Comparison of ENCODE assay signal across 9 cellular contexts in genomic region chr17:58005031-58005727, GRCh38. TPM values are rescaled to one million over a fixed set of nuclear protein-coding genes. Genes with fewer than 3 reads are reported as not detected.
DNase-seq lines count a peak whose midpoint lies in the region; ATAC-seq and TF ChIP-seq lines count a peak whose summit lies in the region.
"Had no signal": no experiment of that assay in that cellular context is flagged by ENCODE, and none has a peak within 500 bp of the region (broad histone marks: within the 10 kb centered on the region; RNA-seq: fewer than 3 reads in every experiment).

No MANE protein-coding gene starts in this region.

- peaks cover 34 to 66% (median 49%) of the 10 kb centered on the region in 4 donors for H3K4me1 Mint-ChIP-seq in CD4-positive, alpha-beta memory T cell
- peaks cover 49% of the 10 kb centered on the region for H3K4me1 Mint-ChIP-seq in chondrocyte (ENCODE audit: low read depth)

- H3K27ac Mint-ChIP-seq in CD4-positive, alpha-beta memory T cell = peak overlapping the region; percentile 98 to 100 (median 99)
- H3K27ac Mint-ChIP-seq in chondrocyte (ENCODE audit: unreplicated experiment) = peak overlapping the region; percentile 99

- peaks cover 0 to 4% (median 0%) of the 10 kb centered on the region in 8 donors for H3K9me3 Mint-ChIP-seq in CD4-positive, alpha-beta memory T cell
- H3K9me3 Mint-ChIP-seq in chondrocyte (ENCODE audit: low read depth) = no peaks in the 10 kb centered on the region

- peaks cover 12% of the 10 kb centered on the region for H3F3A ChIP-seq in neural cell (ENCODE audit: insufficient read depth, low read length, poor library complexity, severe bottlenecking)

- H3K4me3 ChIP-seq in CD4-positive, alpha-beta memory T cell (ENCODE audit: low read length in 2 of 2) = peak overlapping the region; percentile 96 to 98
- H3K4me3 ChIP-seq in LNCaP clone FGC (ENCODE audit: low read depth, low read length) = peak overlapping the region; percentile 82
- H3K4me3 ChIP-seq in neural cell (ENCODE audit: low read length) = peak overlapping the region; percentile 93

- H3K27ac ChIP-seq in CD4-positive, alpha-beta memory T cell (ENCODE audit: low read depth, low read length) = peak overlapping the region; percentile 97
- no peak overlapping the region for H3K27ac ChIP-seq in neural cell (ENCODE audit: low read length)

- peaks cover 58% of the 10 kb centered on the region for H3K4me1 ChIP-seq in CD4-positive, alpha-beta memory T cell (ENCODE audit: insufficient read depth, low read length)

- peaks cover 6% of the 10 kb centered on the region for H4K20me1 ChIP-seq in neural cell (ENCODE audit: insufficient read depth)

- H2AFZ ChIP-seq in neural cell (ENCODE audit: low read depth, low read length) = no peak overlapping the region

- intact Hi-C loops in CD4-positive, alpha-beta memory T cell (cut with micrococcal nuclease) = loop anchor here (5.0 to 10.0 kb wide), 5 partner anchors 150 to 1173 kb away; partner anchors contain the start of genes AKAP1, C17orf67, DGKE and PRR11
- intact Hi-C loops in head of caudate nucleus (cut with DNase I) = loop anchor here (5.0 kb wide), 1 partner anchor 153 kb away; the partner anchor contains the start of gene MRPS23

- no peaks in the 10 kb centered on the region for H3K27me3 Mint-ChIP-seq in CD4-positive, alpha-beta memory T cell
- no peaks in the 10 kb centered on the region for H3K27me3 Mint-ChIP-seq in chondrocyte (ENCODE audit: low read depth)

- H3K9me3 ChIP-seq in CD4-positive, alpha-beta memory T cell (ENCODE audit: control insufficient read depth in 1 of 2, low read length in 2 of 2) = no peaks in the 10 kb centered on the region
- H3K9me3 ChIP-seq in neural cell (ENCODE audit: low read length) = no peaks in the 10 kb centered on the region
- H3K9me3 ChIP-seq: adrenal gland had no signal

- peaks cover 46% of the 10 kb centered on the region for H3K36me3 ChIP-seq in CD4-positive, alpha-beta memory T cell (ENCODE audit: insufficient read depth, low read length)
- peaks cover 6% of the 10 kb centered on the region for H3K36me3 ChIP-seq in neural cell (ENCODE audit: insufficient read depth, low read length)

- TF ChIP-seq CTCF in LNCaP clone FGC (IDR thresholded peaks at IDR 0.05; ENCODE audit: control insufficient read depth, extremely low read depth, insufficient read depth) = no peak
- TF ChIP-seq CTCF in chondrocyte (IDR thresholded peaks at IDR 0.05) = peak; percentile 27
- TF ChIP-seq CTCF in neural cell (IDR thresholded peaks at IDR 0.05; ENCODE audit: poor library complexity, severe bottlenecking) = no peak

- peaks cover 47 to 71% of the 10 kb centered on the region in 2 donors for H3K36me3 Mint-ChIP-seq in CD4-positive, alpha-beta memory T cell
- peaks cover 19% of the 10 kb centered on the region for H3K36me3 Mint-ChIP-seq in chondrocyte (ENCODE audit: low read depth)

- DNase-seq in CD4-positive, alpha-beta memory T cell = no peak
- DNase-seq in LNCaP clone FGC (ENCODE audit: low read depth) (no peak), chondrocyte (ENCODE audit: low spot score) (no peak), head of caudate nucleus (no peak)
- no peak for DNase-seq in effector CD8-positive, alpha-beta T cell (lab: John Stamatoyannopoulos, UW)
- DNase-seq: adrenal gland had no signal

- TF ChIP-seq RAD21 in neural cell (conservative IDR thresholded peaks at IDR 0.05) = no peak

- H3K4me2 ChIP-seq in neural cell (ENCODE audit: low read length) = peak overlapping the region; percentile 88

- no peaks in the 10 kb centered on the region for H3K27me3 ChIP-seq in CD4-positive, alpha-beta memory T cell (ENCODE audit: insufficient read depth, low read length)
- H3K27me3 ChIP-seq in neural cell (ENCODE audit: insufficient read depth, low read depth, low read length) = no peaks in the 10 kb centered on the region
- H3K27me3 ChIP-seq: adrenal gland had no signal

- peak overlapping the region; percentile 100 for H3K9ac ChIP-seq in neural cell (ENCODE audit: low read length)

- peak overlapping the region; percentile 96 to 100 (median 100) for H3K4me3 Mint-ChIP-seq in CD4-positive, alpha-beta memory T cell
- peak overlapping the region; percentile 99 for H3K4me3 Mint-ChIP-seq in chondrocyte (ENCODE audit: unreplicated experiment)

- no peak for TF ChIP-seq EP300 in neural cell (conservative IDR thresholded peaks at IDR 0.05; ENCODE audit: poor library complexity, severe bottlenecking)

- CTCF ChIA-PET in CD4-positive, alpha-beta memory T cell (lab: Charles Lee; ENCODE audit: partially characterized antibody) = no interaction called here

- H3K79me2 ChIP-seq in neural cell (replicated peaks; ENCODE audit: insufficient read depth, low read length) = peaks cover 52% of the 10 kb centered on the region

- POLR2A ChIA-PET in CD4-positive, alpha-beta memory T cell (lab: Charles Lee; ENCODE audit: partially characterized antibody) = interaction anchor here (1.2 to 2.9 kb wide), 3 partner anchors 17 to 154 kb away, joined by 3 to 85 read pairs (median 60); partner anchors contain the start of genes MRPS23 and VEZF1

- ATAC-seq in HG02973 (IDR thresholded peaks at IDR 0.05; ENCODE audit: unreplicated experiment) (no peak), GM19452 (IDR thresholded peaks at IDR 0.05; ENCODE audit: unreplicated experiment) (no peak)

- H3K9me2 ChIP-seq in neural cell (ENCODE audit: insufficient read depth, low read length) = no peaks in the 10 kb centered on the region

TF ChIP-seq in neural cell, 6 proteins besides CTCF, POLR2A, EP300 and RAD21:
- TF ChIP-seq POLR2AphosphoS5 (IDR thresholded peaks at IDR 0.05) (no peak), TAF1 (IDR thresholded peaks at IDR 0.05; ENCODE audit: low read depth) (no peak), REST (IDR thresholded peaks at IDR 0.05; ENCODE audit: borderline replicate concordance) (no peak), SMC3 (conservative IDR thresholded peaks at IDR 0.05; ENCODE audit: poor library complexity) (no peak), MXI1 (conservative IDR thresholded peaks at IDR 0.05; ENCODE audit: poor library complexity, severe bottlenecking) (no peak), EZH2 (IDR thresholded peaks at IDR 0.05; ENCODE audit: borderline replicate concordance, insufficient read depth, low read length, poor library complexity, severe bottlenecking) (no peak)

RNA-seq across cellular contexts. Expression of gene SRSF1, which starts 1.9 kb away (rescaled TPM):
- total RNA-seq in CD4-positive, alpha-beta memory T cell = 100 to 1,000 TPM; 242 to 257 TPM
- polyA plus RNA-seq in CD4-positive, alpha-beta memory T cell = 10 to 100 TPM; 32.4 to 59.3 TPM
- total RNA-seq in chondrocyte = 115 to 161 TPM (median 119 TPM) in 3 replicates
- polyA plus RNA-seq in neural cell = 357 and 380 TPM in 2 replicates
- polyA minus RNA-seq in neural cell = 376 and 408 TPM in 2 replicates

RNA-seq across cellular contexts. Expression of gene VEZF1, which starts 17.1 kb away (rescaled TPM):
- 10 to 100 TPM; 76.0 to 76.6 TPM for total RNA-seq in CD4-positive, alpha-beta memory T cell
- 10 to 100 TPM; 30.6 to 50.2 TPM for polyA plus RNA-seq in CD4-positive, alpha-beta memory T cell
- total RNA-seq in chondrocyte = 26.6 to 43.6 TPM (median 39.6 TPM) in 3 replicates
- polyA plus RNA-seq in neural cell = 54.7 and 64.6 TPM in 2 replicates
- polyA minus RNA-seq in neural cell = 144 and 163 TPM in 2 replicates

RNA-seq across cellular contexts. Expression of gene CUEDC1, which starts 50.0 kb away (rescaled TPM):
- under 1 TPM; 0.61 to 0.90 TPM for total RNA-seq in CD4-positive, alpha-beta memory T cell
- not detected for polyA plus RNA-seq in CD4-positive, alpha-beta memory T cell
- total RNA-seq in chondrocyte = 32.9 to 47.7 TPM (median 41.9 TPM) in 3 replicates
- 25.5 and 27.0 TPM in 2 replicates for polyA plus RNA-seq in neural cell
- polyA minus RNA-seq in neural cell = 20.9 and 28.5 TPM in 2 replicates

Comparison
In these comparisons a context has a peak if more than half of its experiments do, and no peak if none do; other contexts are left out.
1. RNA of gene CUEDC1, which starts 50.0 kb away (total RNA-seq): 32.9 to 47.7 TPM in chondrocyte; 0.61 to 0.90 TPM in CD4-positive, alpha-beta memory T cell; every median in the first group is over 10 times any median in the second.
2. Peak in every context shown above with its lines, with median percentiles within 50 percentile points of each other: H3K4me3 ChIP-seq.